Comparison of ENCODE assay signal across 8 cellular contexts in the genomic region with DNA sequence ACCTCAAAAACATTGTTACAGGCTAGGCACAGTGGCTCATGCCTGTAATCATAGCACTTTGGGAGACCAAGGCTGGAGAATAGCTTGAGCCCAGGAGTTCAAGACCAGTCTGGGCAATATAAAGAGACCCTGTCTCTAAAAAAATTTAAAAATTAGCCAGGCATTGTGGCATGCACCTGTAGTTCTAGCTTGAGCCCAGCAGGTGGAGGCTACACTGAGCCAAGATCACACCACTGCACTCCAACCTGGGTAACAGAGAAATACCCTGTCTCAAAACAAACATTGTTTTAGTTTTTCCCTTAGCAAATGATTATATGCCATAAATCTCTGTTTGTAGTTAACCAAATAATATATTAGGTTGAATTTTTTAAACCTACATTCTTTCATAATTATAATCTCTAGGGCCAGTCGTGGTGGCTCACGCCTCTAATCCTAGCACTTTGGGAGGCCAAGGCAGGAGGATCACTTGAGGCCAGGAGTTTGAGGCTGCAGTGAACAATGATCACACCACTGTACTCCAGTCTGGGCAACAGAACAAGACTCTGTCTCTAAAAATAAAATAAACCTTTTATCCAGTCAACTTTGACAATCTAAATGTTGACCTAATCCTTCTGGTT. TPM values are rescaled to one million over a fixed set of nuclear protein-coding genes. Genes with fewer than 3 reads are reported as not detected.
A peak's percentile ranks its signal among the peaks of the same experiment; 100 is the strongest.
DNase-seq lines count a peak whose midpoint lies in the region; ATAC-seq and TF ChIP-seq lines count a peak whose summit lies in the region.

No MANE protein-coding gene starts in this region.

- DNase-seq in Right ventricle myocardium inferior (ENCODE audit: missing footprints) (no peak), right cardiac atrium (no peak), fibroblast of mammary gland (ENCODE audit: low read depth) (peak; percentile 21), gastrocnemius medialis (no peak), epidermal melanocyte (ENCODE audit: insufficient read length, low spot score) (no peak), H4 (ENCODE audit: low spot score) (no peak)
- peak; percentile 44 for DNase-seq in activated CD4-positive, alpha-beta T cell treated with anti-CD3 and anti-CD28 coated beads for 48 hours

- TF ChIP-seq EP300 in Ishikawa (IDR thresholded peaks at IDR 0.05; ENCODE audit: borderline replicate concordance): no peak

- H3K4me1 ChIP-seq in right cardiac atrium (ENCODE audit: control insufficient read depth, insufficient read depth, low read length): no peaks in the 10 kb centered on the region
- no peaks in the 10 kb centered on the region for H3K4me1 ChIP-seq in gastrocnemius medialis

- H3K27ac ChIP-seq in right cardiac atrium (ENCODE audit: low read length): no peak overlapping the region
- H3K27ac ChIP-seq in gastrocnemius medialis: no peak overlapping the region

- H3K9me3 ChIP-seq in right cardiac atrium (ENCODE audit: control insufficient read depth, low read length) (no peaks in the 10 kb centered on the region), gastrocnemius medialis (no peaks in the 10 kb centered on the region)

- in situ Hi-C loops in gastrocnemius medialis (cut with MboI; ENCODE audit: low sequenced_read_pairs in 4 of 4): loop anchor here in 2 of 4 donors (25.0 kb wide), 1 partner anchor 587 kb away; no protein-coding TSS in a partner anchor

- TF ChIP-seq CTCF in fibroblast of mammary gland (conservative IDR thresholded peaks at IDR 0.05; ENCODE audit: control insufficient read depth, insufficient read depth, low read depth, low read length) (peak; percentile 54), gastrocnemius medialis (IDR thresholded peaks at IDR 0.05 in 4 of 5, conservative IDR thresholded peaks at IDR 0.05 in 1 of 5) (peak in 4 of 5 experiments; percentile 30 to 54 (median 41))

- WGBS in right cardiac atrium: 96% methylated on average over 2 of the region's 2 CpGs

- TF ChIP-seq POLR2A in gastrocnemius medialis (IDR thresholded peaks at IDR 0.05): no peak

- H3K36me3 ChIP-seq in gastrocnemius medialis: no peaks in the 10 kb centered on the region

- H3K27me3 ChIP-seq in right cardiac atrium (ENCODE audit: control insufficient read depth, insufficient read depth): no peaks in the 10 kb centered on the region
- H3K27me3 ChIP-seq in gastrocnemius medialis: no peaks in the 10 kb centered on the region

- intact Hi-C loops in Right ventricle myocardium inferior (cut with DNase I) (loop anchor here (5.0 kb wide), 1 partner anchor 227 kb away; no protein-coding TSS in a partner anchor), right cardiac atrium (cut with DNase I) (loop anchor here in 1 of 4 donors (10.0 kb wide), 1 partner anchor 229 kb away; no protein-coding TSS in a partner anchor), gastrocnemius medialis (cut with DNase I; ENCODE audit: low total_unique reads) (loop anchor here (10.0 kb wide), 1 partner anchor 229 kb away; no protein-coding TSS in a partner anchor)

- H3K4me3 ChIP-seq in right cardiac atrium (ENCODE audit: low read length) (no peak overlapping the region), fibroblast of mammary gland (ENCODE audit: control insufficient read depth, low read depth, low read length) (no peak overlapping the region), gastrocnemius medialis (no peak overlapping the region)

- ATAC-seq in Right ventricle myocardium inferior (peak; percentile 54), right cardiac atrium (no peak), gastrocnemius medialis (no peak)

- peak; percentile 51 for TF ChIP-seq RAD21 in Ishikawa (IDR thresholded peaks at IDR 0.05; ENCODE audit: low read depth)

TF ChIP-seq in Ishikawa, 13 proteins besides CTCF, POLR2A, EP300 and RAD21:
- no peak for TF ChIP-seq EGR1 (IDR thresholded peaks at IDR 0.05)
- TF ChIP-seq TEAD4 (IDR thresholded peaks at IDR 0.05): no peak
- TF ChIP-seq TCF12 (IDR thresholded peaks at IDR 0.05; ENCODE audit: low read depth): no peak
- TF ChIP-seq, protein P1, sequence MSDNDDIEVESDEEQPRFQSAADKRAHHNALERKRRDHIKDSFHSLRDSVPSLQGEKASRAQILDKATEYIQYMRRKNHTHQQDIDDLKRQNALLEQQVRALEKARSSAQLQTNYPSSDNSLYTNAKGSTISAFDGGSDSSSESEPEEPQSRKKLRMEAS (IDR thresholded peaks at IDR 0.05): no peak
- TF ChIP-seq CREB1 (IDR thresholded peaks at IDR 0.05; ENCODE audit: low read depth): no peak
- no peak for TF ChIP-seq YY1 (IDR thresholded peaks at IDR 0.05; ENCODE audit: low read depth)
- no peak for TF ChIP-seq FOXM1 (IDR thresholded peaks at IDR 0.05; ENCODE audit: borderline replicate concordance, low read depth)
- TF ChIP-seq, protein P2, sequence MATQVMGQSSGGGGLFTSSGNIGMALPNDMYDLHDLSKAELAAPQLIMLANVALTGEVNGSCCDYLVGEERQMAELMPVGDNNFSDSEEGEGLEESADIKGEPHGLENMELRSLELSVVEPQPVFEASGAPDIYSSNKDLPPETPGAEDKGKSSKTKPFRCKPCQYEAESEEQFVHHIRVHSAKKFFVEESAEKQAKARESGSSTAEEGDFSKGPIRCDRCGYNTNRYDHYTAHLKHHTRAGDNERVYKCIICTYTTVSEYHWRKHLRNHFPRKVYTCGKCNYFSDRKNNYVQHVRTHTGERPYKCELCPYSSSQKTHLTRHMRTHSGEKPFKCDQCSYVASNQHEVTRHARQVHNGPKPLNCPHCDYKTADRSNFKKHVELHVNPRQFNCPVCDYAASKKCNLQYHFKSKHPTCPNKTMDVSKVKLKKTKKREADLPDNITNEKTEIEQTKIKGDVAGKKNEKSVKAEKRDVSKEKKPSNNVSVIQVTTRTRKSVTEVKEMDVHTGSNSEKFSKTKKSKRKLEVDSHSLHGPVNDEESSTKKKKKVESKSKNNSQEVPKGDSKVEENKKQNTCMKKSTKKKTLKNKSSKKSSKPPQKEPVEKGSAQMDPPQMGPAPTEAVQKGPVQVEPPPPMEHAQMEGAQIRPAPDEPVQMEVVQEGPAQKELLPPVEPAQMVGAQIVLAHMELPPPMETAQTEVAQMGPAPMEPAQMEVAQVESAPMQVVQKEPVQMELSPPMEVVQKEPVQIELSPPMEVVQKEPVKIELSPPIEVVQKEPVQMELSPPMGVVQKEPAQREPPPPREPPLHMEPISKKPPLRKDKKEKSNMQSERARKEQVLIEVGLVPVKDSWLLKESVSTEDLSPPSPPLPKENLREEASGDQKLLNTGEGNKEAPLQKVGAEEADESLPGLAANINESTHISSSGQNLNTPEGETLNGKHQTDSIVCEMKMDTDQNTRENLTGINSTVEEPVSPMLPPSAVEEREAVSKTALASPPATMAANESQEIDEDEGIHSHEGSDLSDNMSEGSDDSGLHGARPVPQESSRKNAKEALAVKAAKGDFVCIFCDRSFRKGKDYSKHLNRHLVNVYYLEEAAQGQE (IDR thresholded peaks at IDR 0.05; ENCODE audit: low read depth): no peak
- TF ChIP-seq ZBTB7A (IDR thresholded peaks at IDR 0.05; ENCODE audit: low read depth): no peak
- TF ChIP-seq CEBPB (IDR thresholded peaks at IDR 0.05): no peak
- TF ChIP-seq, protein P3, sequence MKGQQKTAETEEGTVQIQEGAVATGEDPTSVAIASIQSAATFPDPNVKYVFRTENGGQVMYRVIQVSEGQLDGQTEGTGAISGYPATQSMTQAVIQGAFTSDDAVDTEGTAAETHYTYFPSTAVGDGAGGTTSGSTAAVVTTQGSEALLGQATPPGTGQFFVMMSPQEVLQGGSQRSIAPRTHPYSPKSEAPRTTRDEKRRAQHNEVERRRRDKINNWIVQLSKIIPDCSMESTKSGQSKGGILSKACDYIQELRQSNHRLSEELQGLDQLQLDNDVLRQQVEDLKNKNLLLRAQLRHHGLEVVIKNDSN (IDR thresholded peaks at IDR 0.05): no peak
- no peak for TF ChIP-seq NFIC (IDR thresholded peaks at IDR 0.05)
- TF ChIP-seq TAF1 (IDR thresholded peaks at IDR 0.05; ENCODE audit: low read depth): no peak

RNA-seq across cellular contexts. Expression of a gene that starts 13.3 kb away (rescaled TPM):
- total RNA-seq in Right ventricle myocardium inferior (11.4 TPM), right cardiac atrium (10 to 100 TPM; 13.8 to 18.6 (median 14.2) TPM), gastrocnemius medialis (10 to 100 TPM; 12.4 to 24.4 (median 17.7) TPM)
- polyA plus RNA-seq in right cardiac atrium: 9.8 TPM
- 15.3 and 16.4 TPM in 2 replicates for total RNA-seq in H4 (2014; rRNA removed; shearing (Covaris generic))

Comparison
In these comparisons a context has a peak if more than half of its experiments do, and no peak if none do; other contexts are left out.
1. DNase-seq: peak in activated CD4-positive, alpha-beta T cell treated with anti-CD3 and anti-CD28 coated beads for 48 hours (single experiment) and fibroblast of mammary gland (single experiment); none in Right ventricle myocardium inferior (single experiment), right cardiac atrium (0 of 3), gastrocnemius medialis (0 of 2), epidermal melanocyte (single experiment) and H4 (single experiment).